8 cellular contexts compared by ENCODE assay signal in genomic region chr17:82050761-82051641, GRCh38. TPM values are rescaled to one million over a fixed set of nuclear protein-coding genes. Genes with fewer than 3 reads are reported as not detected.
DNase-seq lines count a peak whose midpoint lies in the region; ATAC-seq, FAIRE-seq and TF ChIP-seq lines count a peak whose summit lies in the region.

No MANE protein-coding gene starts in this region.

- TF ChIP-seq POLR2A in GM12878 (IDR thresholded peaks at IDR 0.05; ENCODE audit: low read depth, low read length): no peak

- SMC1A ChIA-PET in GM12878 (lab: Charles Lee; ENCODE audit: uncharacterized antibody, unreplicated experiment): interaction anchor here (1.2 kb wide), 1 partner anchor 28 kb away, joined by 4 read pairs; the partner anchor contains the start of genes CENPX and LRRC45

- H3K4me3 ChIP-seq in BJ (ENCODE audit: low read depth, low read length): peak overlapping the region; percentile 87
- H3K4me3 ChIP-seq in HFF-Myc (replicated peaks; ENCODE audit: low read depth, low read length): peak overlapping the region; percentile 87
- peak overlapping the region; percentile 71 for H3K4me3 ChIP-seq in GM12878
- H3K4me3 ChIP-seq in tibial artery: peak overlapping the region; percentile 75 to 93

- H3K4me1 ChIP-seq in GM12878 (ENCODE audit: control insufficient read depth, insufficient read depth, low read length) (peaks cover 4% of the 10 kb centered on the region), tibial artery (peaks cover 6 to 45% (median 30%) of the 10 kb centered on the region in 4 donors)

- intact Hi-C loops in GM12878 (cut with micrococcal nuclease; ENCODE audit: unreplicated experiment) (loop anchor here (5.0 kb wide), 1 partner anchor 46 kb away; the partner anchor contains the start of gene FASN), tibial artery (cut with DNase I; ENCODE audit: low total_unique reads) (no loop called here)

- in situ Hi-C loops in GM12878 (cut with MboI): no loop called here

- POLR2A ChIA-PET in BJ (lab: Charles Lee): interaction anchor here (0.6 kb wide), 1 partner anchor 105 kb away, joined by 8 read pairs; no protein-coding TSS in a partner anchor
- POLR2A ChIA-PET in GM12878 (lab: Charles Lee): interaction anchor here (1.3 to 1.5 kb wide), 2 partner anchors 21 to 28 kb away, joined by 3 read pairs; partner anchors contain the start of genes CENPX and LRRC45

- H3K36me3 ChIP-seq in BJ (ENCODE audit: control insufficient read depth, insufficient read depth, low read length): peaks cover 41% of the 10 kb centered on the region
- peaks cover 0 to 7% of the 10 kb centered on the region in 2 experiments; a peak in 3 of 4 replicates for H3K36me3 ChIP-seq in GM12878 (ENCODE audit: control insufficient read depth in 2 of 2, insufficient read depth in 2 of 2, low read length in 1 of 2)
- peaks cover 34 to 69% (median 54%) of the 10 kb centered on the region in 3 donors for H3K36me3 ChIP-seq in tibial artery

- RAD21 ChIA-PET in GM12878 (lab: Charles Lee; ENCODE audit: unreplicated experiment): interaction anchor here (1.3 kb wide), 1 partner anchor 13 kb away, joined by 4 read pairs; the partner anchor contains the start of gene DCXR

- H2AFZ ChIP-seq in GM12878 (ENCODE audit: control insufficient read depth, low read depth, low read length): peak overlapping the region; percentile 34

- peaks cover 14% of the 10 kb centered on the region for H3K79me2 ChIP-seq in GM12878 (ENCODE audit: control insufficient read depth, insufficient read depth, low read length)

- H3K27me3 ChIP-seq in BJ (ENCODE audit: control insufficient read depth, insufficient read depth, low read length): no peaks in the 10 kb centered on the region
- H3K27me3 ChIP-seq in GM12878 (replicated peaks in 1 of 2; ENCODE audit: control insufficient read depth in 2 of 2, insufficient read depth in 2 of 2, low read length in 1 of 2): no peaks in the 10 kb centered on the region
- H3K27me3 ChIP-seq in tibial artery: no peaks in the 10 kb centered on the region

- H3K9ac ChIP-seq in GM12878 (ENCODE audit: control insufficient read depth, insufficient read depth, low read length): peak overlapping the region; percentile 47; the same call in 1 of the 2 replicates

- H3K9me3 ChIP-seq in GM12878 (replicated peaks; ENCODE audit: control insufficient read depth, insufficient read depth, low read length) (no peaks in the 10 kb centered on the region), tibial artery (no peaks in the 10 kb centered on the region)

- H3K27ac ChIP-seq in GM12878 (ENCODE audit: control insufficient read depth, insufficient read depth): no peak overlapping the region
- H3K27ac ChIP-seq in tibial artery: peak overlapping the region; percentile 66 to 75

- no peak for FAIRE-seq in GM12878 (lab: Jason Lieb, UNC)

- TF ChIP-seq RAD21 in GM12878 (IDR thresholded peaks at IDR 0.05; ENCODE audit: insufficient read depth, low read depth, low read length): no peak

- 50% methylated on average over 36 of the region's 79 CpGs for WGBS in GM12878 (ENCODE audit: insufficient coverage, insufficient replicate concordance, low lambda C conversion rate, missing lambda C conversion rate)

- TF ChIP-seq CTCF in BJ (IDR thresholded peaks at IDR 0.05; ENCODE audit: insufficient read depth, low read depth, low read length) (no peak), HFF-Myc (IDR thresholded peaks at IDR 0.05; ENCODE audit: low read depth, low read length, missing control alignments) (no peak), GM12878 (IDR thresholded peaks at IDR 0.05 in 2 of 3, conservative IDR thresholded peaks at IDR 0.05 in 1 of 3; ENCODE audit: control insufficient read depth in 2 of 3, extremely low read depth in 1 of 3, insufficient read depth in 1 of 3, low read depth in 3 of 3, low read length in 3 of 3) (no peak), tibial artery (IDR thresholded peaks at IDR 0.05) (no peak)

- H4K20me1 ChIP-seq in GM12878 (ENCODE audit: control insufficient read depth, insufficient read depth): no peaks in the 10 kb centered on the region

- ATAC-seq in GM12878 (peak; percentile 22), HG03097 (IDR thresholded peaks at IDR 0.05; ENCODE audit: low FRiP score, unreplicated experiment) (no peak)

- H3K4me2 ChIP-seq in GM12878 (ENCODE audit: control insufficient read depth, insufficient read depth): peak overlapping the region; percentile 90

- DNase-seq in BJ (ENCODE audit: low read depth) (no peak), HFF-Myc (ENCODE audit: extremely low read depth, low read depth) (no peak), GM12878 (ENCODE audit: low read depth, low spot score) (no peak), left kidney (ENCODE audit: low read depth, low spot score) (peak; percentile 55), tibial artery (no peak), NCI-H1105 treated with DMSO at 0.1 percent for 48 hours (lab: John Stamatoyannopoulos, UW) (no peak), UCSD-AML1 (lab: John Stamatoyannopoulos, UW; ENCODE audit: unreplicated experiment) (no peak)

- CTCF ChIA-PET in BJ (lab: Yijun Ruan, JAX) (interaction anchor here (1.5 to 2.9 kb wide), 4 partner anchors 14 to 91 kb away, joined by 7 to 23 read pairs (median 8); partner anchors contain the start of genes CENPX, DCXR, LRRC45 and RAC3), GM12878 (lab: Yijun Ruan, JAX) (interaction anchor here (0.6 to 1.7 kb wide), 4 partner anchors 12 to 282 kb away, joined by 3 to 7 read pairs (median 4); partner anchors contain the start of gene DCXR)

- no TSS peak for BruUV-seq in GM12878 (replicated peaks; lab: Mats Ljungman, UMichigan)

- no peak for TF ChIP-seq EP300 in GM12878 (IDR thresholded peaks at IDR 0.05; ENCODE audit: borderline replicate concordance in 1 of 2, control insufficient read depth in 1 of 2, low read depth in 2 of 2, low read length in 2 of 2)

RNA-seq across cellular contexts. Expression of gene RFNG, which starts 0.6 kb away (rescaled TPM):
- polyA plus RNA-seq in BJ (2011; rRNA removed): 15.8 and 23.7 TPM in 2 replicates
- polyA minus RNA-seq in BJ (2011; rRNA and poly(A)+ RNA removed): 21.9 and 28.9 TPM in 2 replicates
- 23.5 and 23.7 TPM in 2 replicates for total RNA-seq in GM12878 (2013; cell fraction: nucleolus; rRNA removed)
- total RNA-seq in GM12878 (2014; rRNA removed): 14.5 and 14.8 TPM in 2 replicates
- 5.2 and 7.8 TPM in 2 replicates for total RNA-seq in GM12878 (2014; rRNA removed; fragmentation: Illumina TruSeq; extraction: Trizol)
- 17.7 and 19.6 TPM in 2 replicates for total RNA-seq in GM12878 (2021)
- 10.9 TPM for polyA plus RNA-seq in GM12878 (2011; ENCODE audit: low read depth)
- 4.4 and 7.1 TPM in 2 replicates for polyA plus RNA-seq in GM12878 (2011; rRNA removed)
- 6.6 and 12.0 TPM in 2 replicates for polyA plus RNA-seq in GM12878 (2011; cell fraction: cytosol; rRNA removed)
- polyA plus RNA-seq in GM12878 (2011; cell fraction: nucleus; rRNA removed): 83.6 and 89.3 TPM in 2 replicates
- polyA plus RNA-seq in GM12878 (2012): 20.4 and 23.3 TPM in 2 replicates
- 1.3 and 7.2 TPM in 2 replicates for polyA plus RNA-seq in GM12878 (2014; fragmentation: Illumina TruSeq; extraction: Trizol)
- polyA plus RNA-seq in GM12878 (2014; fragmentation: Nextera tagmentation; extraction: Ambion mirVana): under 1 TPM; 0.10 to 0.93 TPM
- 19.0 and 22.4 TPM in 2 replicates for polyA plus RNA-seq in GM12878 (2014; rRNA removed)
- 1 to 10 TPM; 1.6 to 2.6 TPM for polyA plus RNA-seq in GM12878 (2016; fragmentation: Nextera tagmentation; extraction: Ambion mirVana)
- 2.4 and 4.8 TPM in 2 replicates for polyA minus RNA-seq in GM12878 (2011; rRNA and poly(A)+ RNA removed)
- polyA minus RNA-seq in GM12878 (2011; cell fraction: cytosol; rRNA and poly(A)+ RNA removed): 2.9 and 4.4 TPM in 2 replicates
- polyA minus RNA-seq in GM12878 (2011; cell fraction: nucleus; rRNA and poly(A)+ RNA removed): 8.1 and 8.2 TPM in 2 replicates

RNA-seq across cellular contexts. Expression of gene GPS1, which starts 0.7 kb away (rescaled TPM):
- 79.7 and 131 TPM in 2 replicates for polyA plus RNA-seq in BJ (2011; rRNA removed)
- polyA minus RNA-seq in BJ (2011; rRNA and poly(A)+ RNA removed): 74.1 and 114 TPM in 2 replicates
- 41.6 and 44.7 TPM in 2 replicates for total RNA-seq in GM12878 (2013; cell fraction: nucleolus; rRNA removed)
- total RNA-seq in GM12878 (2014; rRNA removed): 110 and 131 TPM in 2 replicates
- 35.1 and 37.1 TPM in 2 replicates for total RNA-seq in GM12878 (2014; rRNA removed; fragmentation: Illumina TruSeq; extraction: Trizol)
- 113 and 122 TPM in 2 replicates for total RNA-seq in GM12878 (2021)
- 21.3 TPM for polyA plus RNA-seq in GM12878 (2011; ENCODE audit: low read depth)
- polyA plus RNA-seq in GM12878 (2011; rRNA removed): 14.3 and 53.3 TPM in 2 replicates
- 65.9 and 98.5 TPM in 2 replicates for polyA plus RNA-seq in GM12878 (2011; cell fraction: cytosol; rRNA removed)
- polyA plus RNA-seq in GM12878 (2011; cell fraction: nucleus; rRNA removed): 198 and 262 TPM in 2 replicates
- polyA plus RNA-seq in GM12878 (2012): 41.2 and 44.0 TPM in 2 replicates
- polyA plus RNA-seq in GM12878 (2014; fragmentation: Illumina TruSeq; extraction: Trizol): 7.5 and 32.8 TPM in 2 replicates
- 10 to 100 TPM in 1 of 2 experiments, 1 to 10 TPM in 1; 2.2 to 11.5 TPM for polyA plus RNA-seq in GM12878 (2014; fragmentation: Nextera tagmentation; extraction: Ambion mirVana)
- 102 and 119 TPM in 2 replicates for polyA plus RNA-seq in GM12878 (2014; rRNA removed)
- 100 to 1,000 TPM; 119 to 146 TPM for polyA plus RNA-seq in GM12878 (2016; fragmentation: Nextera tagmentation; extraction: Ambion mirVana)
- polyA minus RNA-seq in GM12878 (2011; rRNA and poly(A)+ RNA removed): 50.1 and 72.3 TPM in 2 replicates
- 44.1 and 45.0 TPM in 2 replicates for polyA minus RNA-seq in GM12878 (2011; cell fraction: cytosol; rRNA and poly(A)+ RNA removed)
- polyA minus RNA-seq in GM12878 (2011; cell fraction: nucleus; rRNA and poly(A)+ RNA removed): 42.7 and 84.3 TPM in 2 replicates

RNA-seq across cellular contexts. Expression of gene DCXR, which starts 13.5 kb away (rescaled TPM):
- 42.7 and 66.0 TPM in 2 replicates for polyA plus RNA-seq in BJ (2011; rRNA removed)
- 21.7 and 40.3 TPM in 2 replicates for polyA minus RNA-seq in BJ (2011; rRNA and poly(A)+ RNA removed)
- 13.4 and 14.9 TPM in 2 replicates for total RNA-seq in GM12878 (2013; cell fraction: nucleolus; rRNA removed)
- 80.8 and 85.8 TPM in 2 replicates for total RNA-seq in GM12878 (2014; rRNA removed)
- 32.4 and 39.9 TPM in 2 replicates for total RNA-seq in GM12878 (2014; rRNA removed; fragmentation: Illumina TruSeq; extraction: Trizol)
- total RNA-seq in GM12878 (2021): 110 and 119 TPM in 2 replicates
- 79.4 TPM for polyA plus RNA-seq in GM12878 (2011; ENCODE audit: low read depth)
- 29.9 and 66.6 TPM in 2 replicates for polyA plus RNA-seq in GM12878 (2011; rRNA removed)
- polyA plus RNA-seq in GM12878 (2011; cell fraction: cytosol; rRNA removed): 188 and 195 TPM in 2 replicates
- 136 and 154 TPM in 2 replicates for polyA plus RNA-seq in GM12878 (2011; cell fraction: nucleus; rRNA removed)
- 73.6 and 79.6 TPM in 2 replicates for polyA plus RNA-seq in GM12878 (2012)
- 45.6 and 92.0 TPM in 2 replicates for polyA plus RNA-seq in GM12878 (2014; fragmentation: Illumina TruSeq; extraction: Trizol)
- 10 to 100 TPM; 12.3 to 44.8 TPM for polyA plus RNA-seq in GM12878 (2014; fragmentation: Nextera tagmentation; extraction: Ambion mirVana)
- polyA plus RNA-seq in GM12878 (2014; rRNA removed): 128 and 151 TPM in 2 replicates
- 100 to 1,000 TPM; 122 to 139 TPM for polyA plus RNA-seq in GM12878 (2016; fragmentation: Nextera tagmentation; extraction: Ambion mirVana)
- 53.5 and 69.9 TPM in 2 replicates for polyA minus RNA-seq in GM12878 (2011; rRNA and poly(A)+ RNA removed)
- polyA minus RNA-seq in GM12878 (2011; cell fraction: cytosol; rRNA and poly(A)+ RNA removed): 23.2 and 25.8 TPM in 2 replicates
- 21.6 and 34.3 TPM in 2 replicates for polyA minus RNA-seq in GM12878 (2011; cell fraction: nucleus; rRNA and poly(A)+ RNA removed)

RNA-seq across cellular contexts. Expression of gene DUS1L, which starts 14.6 kb away (rescaled TPM):
- 22.1 and 47.6 TPM in 2 replicates for polyA plus RNA-seq in BJ (2011; rRNA removed)
- polyA minus RNA-seq in BJ (2011; rRNA and poly(A)+ RNA removed): 13.2 and 16.8 TPM in 2 replicates
- total RNA-seq in GM12878 (2013; cell fraction: nucleolus; rRNA removed): 56.8 and 75.9 TPM in 2 replicates
- total RNA-seq in GM12878 (2014; rRNA removed): 107 and 132 TPM in 2 replicates
- total RNA-seq in GM12878 (2014; rRNA removed; fragmentation: Illumina TruSeq; extraction: Trizol): 43.3 and 50.3 TPM in 2 replicates
- total RNA-seq in GM12878 (2021): 137 and 157 TPM in 2 replicates
- 52.5 TPM for polyA plus RNA-seq in GM12878 (2011; ENCODE audit: low read depth)
- 21.0 and 42.6 TPM in 2 replicates for polyA plus RNA-seq in GM12878 (2011; rRNA removed)
- polyA plus RNA-seq in GM12878 (2011; cell fraction: cytosol; rRNA removed): 77.7 and 101 TPM in 2 replicates
- polyA plus RNA-seq in GM12878 (2011; cell fraction: nucleus; rRNA removed): 285 and 360 TPM in 2 replicates
- polyA plus RNA-seq in GM12878 (2012): 61.7 and 71.7 TPM in 2 replicates
- polyA plus RNA-seq in GM12878 (2014; fragmentation: Illumina TruSeq; extraction: Trizol): 13.8 and 46.5 TPM in 2 replicates
- polyA plus RNA-seq in GM12878 (2014; fragmentation: Nextera tagmentation; extraction: Ambion mirVana): 10 to 100 TPM in 1 of 2 experiments, 1 to 10 TPM in 1; 6.1 to 15.3 TPM
- polyA plus RNA-seq in GM12878 (2014; rRNA removed): 147 and 155 TPM in 2 replicates
- polyA plus RNA-seq in GM12878 (2016; fragmentation: Nextera tagmentation; extraction: Ambion mirVana): 10 to 100 TPM in 1 of 2 experiments, 1 to 10 TPM in 1; 9.7 to 25.4 TPM
- 23.4 and 40.3 TPM in 2 replicates for polyA minus RNA-seq in GM12878 (2011; rRNA and poly(A)+ RNA removed)
- polyA minus RNA-seq in GM12878 (2011; cell fraction: cytosol; rRNA and poly(A)+ RNA removed): 25.4 and 29.1 TPM in 2 replicates
- polyA minus RNA-seq in GM12878 (2011; cell fraction: nucleus; rRNA and poly(A)+ RNA removed): 63.5 and 104 TPM in 2 replicates

RNA-seq across cellular contexts. Expression of gene RAC3, which starts 19.5 kb away (rescaled TPM):
- 7.5 and 11.5 TPM in 2 replicates for polyA plus RNA-seq in BJ (2011; rRNA removed)
- 4.7 and 5.1 TPM in 2 replicates for polyA minus RNA-seq in BJ (2011; rRNA and poly(A)+ RNA removed)
- total RNA-seq in GM12878 (2013; cell fraction: nucleolus; rRNA removed): 2.7 and 4.9 TPM in 2 replicates
- 23.5 and 29.8 TPM in 2 replicates for total RNA-seq in GM12878 (2014; rRNA removed)
- 9.0 and 9.2 TPM in 2 replicates for total RNA-seq in GM12878 (2014; rRNA removed; fragmentation: Illumina TruSeq; extraction: Trizol)
- total RNA-seq in GM12878 (2021): 14.6 and 16.2 TPM in 2 replicates
- 0.71 TPM for polyA plus RNA-seq in GM12878 (2011; ENCODE audit: low read depth)
- polyA plus RNA-seq in GM12878 (2011; rRNA removed): 1.2 and 4.2 TPM in 2 replicates
- 4.7 and 7.5 TPM in 2 replicates for polyA plus RNA-seq in GM12878 (2011; cell fraction: cytosol; rRNA removed)
- 33.2 and 47.4 TPM in 2 replicates for polyA plus RNA-seq in GM12878 (2011; cell fraction: nucleus; rRNA removed)
- 3.4 and 4.9 TPM in 2 replicates for polyA plus RNA-seq in GM12878 (2012)
- polyA plus RNA-seq in GM12878 (2014; fragmentation: Illumina TruSeq; extraction: Trizol): 2.8 and 9.8 TPM in 2 replicates
- under 1 TPM; 0.11 to 0.16 TPM for polyA plus RNA-seq in GM12878 (2014; fragmentation: Nextera tagmentation; extraction: Ambion mirVana)
- 32.9 and 39.8 TPM in 2 replicates for polyA plus RNA-seq in GM12878 (2014; rRNA removed)
- polyA plus RNA-seq in GM12878 (2016; fragmentation: Nextera tagmentation; extraction: Ambion mirVana): 1 to 10 TPM; 1.7 TPM
- polyA minus RNA-seq in GM12878 (2011; rRNA and poly(A)+ RNA removed): 0.44 and 1.0 TPM in 2 replicates
- polyA minus RNA-seq in GM12878 (2011; cell fraction: cytosol; rRNA and poly(A)+ RNA removed): 3.1 TPM in 1 of 2 replicates, not detected in the other
- 2.3 and 4.8 TPM in 2 replicates for polyA minus RNA-seq in GM12878 (2011; cell fraction: nucleus; rRNA and poly(A)+ RNA removed)
